14 cellular contexts compared by ENCODE assay signal in genomic region chr16:85392756-85393673, GRCh38.
DNase-seq lines count a peak whose midpoint lies in the region; ATAC-seq and TF ChIP-seq lines count a peak whose summit lies in the region.
"Had no signal": no experiment of that assay in that cellular context is flagged by ENCODE, and none has a peak within 500 bp of the region (broad histone marks: within the 10 kb centered on the region; RNA-seq: fewer than 3 reads in every experiment).

No MANE protein-coding gene starts in this region.

- no peaks in the 10 kb centered on the region for H3K9me3 ChIP-seq in transverse colon
- H3K9me3 ChIP-seq in naive thymus-derived CD4-positive, alpha-beta T cell (ENCODE audit: control insufficient read depth in 2 of 3, low read length in 3 of 3), result no peaks in the 10 kb centered on the region
- H3K9me3 ChIP-seq: Caco-2, upper lobe of left lung had no signal

- H3K4me3 Mint-ChIP-seq in activated naive CD4-positive, alpha-beta T cell treated with anti-CD3 and anti-CD28 coated beads, Interleukin-2, amount 10 ng/mL, durations not matched to agents 7 days and 5 days, result no peak overlapping the region
- H3K4me3 Mint-ChIP-seq in endothelial cell (ENCODE audit: unreplicated experiment) (no peak overlapping the region), mesothelial cell of epicardium (no peak overlapping the region)
- H3K4me3 Mint-ChIP-seq in naive thymus-derived CD4-positive, alpha-beta T cell, result no peak overlapping the region
- H3K4me3 Mint-ChIP-seq: activated B cell treated with CpG ODN at 0.5 μM for 24 hours, neural progenitor cell had no signal

- no peak for ATAC-seq in HG03039 (IDR thresholded peaks at IDR 0.05; ENCODE audit: unreplicated experiment)
- no peak for ATAC-seq in naive thymus-derived CD4-positive, alpha-beta T cell

- intact Hi-C loops in transverse colon (cut with DNase I; ENCODE audit: low total_unique reads), result loop anchor here (5.0 to 10.0 kb wide), 3 partner anchors 88 to 322 kb away; partner anchors contain the start of gene GSE1
- intact Hi-C loops in naive thymus-derived CD4-positive, alpha-beta T cell (cut with micrococcal nuclease), result loop anchor here (1.0 kb wide), 3 partner anchors 90 to 223 kb away; no protein-coding TSS in a partner anchor

- H3K27me3 Mint-ChIP-seq in activated naive CD4-positive, alpha-beta T cell treated with anti-CD3 and anti-CD28 coated beads, Interleukin-2, amount 10 ng/mL, durations not matched to agents 7 days and 5 days, result peaks cover 13% of the 10 kb centered on the region
- peaks cover 3% of the 10 kb centered on the region for H3K27me3 Mint-ChIP-seq in endothelial cell (ENCODE audit: unreplicated experiment)
- H3K27me3 Mint-ChIP-seq in mesothelial cell of epicardium (ENCODE audit: low read depth), result no peaks in the 10 kb centered on the region
- H3K27me3 Mint-ChIP-seq in naive thymus-derived CD4-positive, alpha-beta T cell, result peaks cover 0 to 4% (median 0%) of the 10 kb centered on the region in 5 donors

- POLR2A ChIA-PET in naive thymus-derived CD4-positive, alpha-beta T cell (lab: Charles Lee), result interaction anchor here (0.6 kb wide), 1 partner anchor 114 kb away, joined by 3 read pairs; no protein-coding TSS in a partner anchor

- DNase-seq in activated naive CD4-positive, alpha-beta T cell treated with anti-CD3 and anti-CD28 coated beads, Interleukin-2, amount 10 ng/mL, durations not matched to agents 7 days and 5 days, result peak; percentile 13
- no peak for DNase-seq in activated naive CD4-positive, alpha-beta T cell treated with Interleukin-2 at 50 U/mL for 16 hours
- DNase-seq in endothelial cell (ENCODE audit: low spot score), result peak; percentile 2
- DNase-seq in mesothelial cell of epicardium (ENCODE audit: low spot score in 2 of 2, unreplicated experiment in 2 of 2), result peak; percentile 9 to 21
- DNase-seq in transverse colon, result no peak
- no peak for DNase-seq in naive thymus-derived CD4-positive, alpha-beta T cell
- DNase-seq in NCI-H2029 (lab: John Stamatoyannopoulos, UW), result no peak
- DNase-seq: NCI-H2081 treated with DMSO at 0.1 percent for 48 hours, NCI-H748 treated with DMSO at 0.1 percent for 48 hours had no signal

- H3K4me1 Mint-ChIP-seq in activated naive CD4-positive, alpha-beta T cell treated with anti-CD3 and anti-CD28 coated beads, Interleukin-2, amount 10 ng/mL, durations not matched to agents 7 days and 5 days, result no peaks in the 10 kb centered on the region
- H3K4me1 Mint-ChIP-seq in endothelial cell (ENCODE audit: unreplicated experiment), result peaks cover 5% of the 10 kb centered on the region
- H3K4me1 Mint-ChIP-seq in mesothelial cell of epicardium, result peaks cover 50% of the 10 kb centered on the region
- peaks cover 0 to 4% (median 0%) of the 10 kb centered on the region in 7 donors for H3K4me1 Mint-ChIP-seq in naive thymus-derived CD4-positive, alpha-beta T cell
- H3K4me1 Mint-ChIP-seq: activated B cell treated with CpG ODN at 0.5 μM for 24 hours had no signal

- no peak for TF ChIP-seq EP300 in transverse colon (IDR thresholded peaks at IDR 0.05; ENCODE audit: low read depth)

- TF ChIP-seq POLR2A in transverse colon (IDR thresholded peaks at IDR 0.05), result no peak

- CTCF ChIA-PET in activated naive CD4-positive, alpha-beta T cell treated with anti-CD3 and anti-CD28 coated beads, Interleukin-2, amount 10 ng/mL, durations not matched to agents 7 days and 5 days (lab: Charles Lee), result interaction anchor here (1.1 to 2.2 kb wide), 7 partner anchors 10 to 224 kb away, joined by 3 to 7 read pairs (median 4); no protein-coding TSS in a partner anchor
- CTCF ChIA-PET in naive thymus-derived CD4-positive, alpha-beta T cell (lab: Charles Lee), result no interaction called here

- 88% methylated on average over 17 of the region's 17 CpGs; no CpG with 5 or more reads in 1 of the 2 donors for WGBS in transverse colon (ENCODE audit: low coverage in 1 of 2), 2 donors

- H3K27ac Mint-ChIP-seq in activated naive CD4-positive, alpha-beta T cell treated with anti-CD3 and anti-CD28 coated beads, Interleukin-2, amount 10 ng/mL, durations not matched to agents 7 days and 5 days, result no peak overlapping the region
- H3K27ac Mint-ChIP-seq in endothelial cell (ENCODE audit: unreplicated experiment) (no peak overlapping the region), mesothelial cell of epicardium (no peak overlapping the region)
- H3K27ac Mint-ChIP-seq in naive thymus-derived CD4-positive, alpha-beta T cell, result no peak overlapping the region
- H3K27ac Mint-ChIP-seq: activated B cell treated with CpG ODN at 0.5 μM for 24 hours, neural progenitor cell had no signal

- in situ Hi-C loops in transverse colon (cut with MboI; ENCODE audit: low pct_ligation_motif_present in 1 of 4, low pct_unique_long_range_greater_than_20kb in 1 of 4, low sequenced_read_pairs in 3 of 4), result no loop called here

- no peaks in the 10 kb centered on the region for H3K36me3 ChIP-seq in transverse colon
- H3K36me3 ChIP-seq in naive thymus-derived CD4-positive, alpha-beta T cell (ENCODE audit: control insufficient read depth in 2 of 3, insufficient read depth in 3 of 3, low read length in 3 of 3), result no peaks in the 10 kb centered on the region
- H3K36me3 ChIP-seq: neural progenitor cell, upper lobe of left lung had no signal

- H3K9me3 Mint-ChIP-seq in activated naive CD4-positive, alpha-beta T cell treated with anti-CD3 and anti-CD28 coated beads, Interleukin-2, amount 10 ng/mL, durations not matched to agents 7 days and 5 days, result no peaks in the 10 kb centered on the region
- no peaks in the 10 kb centered on the region for H3K9me3 Mint-ChIP-seq in endothelial cell (ENCODE audit: unreplicated experiment)
- H3K9me3 Mint-ChIP-seq in mesothelial cell of epicardium, result no peaks in the 10 kb centered on the region
- H3K9me3 Mint-ChIP-seq in naive thymus-derived CD4-positive, alpha-beta T cell, result no peaks in the 10 kb centered on the region
- H3K9me3 Mint-ChIP-seq: activated B cell treated with CpG ODN at 0.5 μM for 24 hours, neural progenitor cell had no signal

- H3K27ac ChIP-seq in transverse colon, result peak overlapping the region in 3 of 4 donors; percentile 18 to 73 (median 30)
- H3K27ac ChIP-seq in naive thymus-derived CD4-positive, alpha-beta T cell (ENCODE audit: low read depth, low read length), result no peak overlapping the region
- H3K27ac ChIP-seq: neural progenitor cell, upper lobe of left lung had no signal

- no peak overlapping the region for H3K4me3 ChIP-seq in transverse colon
- no peak overlapping the region for H3K4me3 ChIP-seq in naive thymus-derived CD4-positive, alpha-beta T cell (ENCODE audit: low read length)
- H3K4me3 ChIP-seq: neural progenitor cell, upper lobe of left lung had no signal

- H3K27me3 ChIP-seq in transverse colon, result no peaks in the 10 kb centered on the region
- H3K27me3 ChIP-seq in naive thymus-derived CD4-positive, alpha-beta T cell (ENCODE audit: control insufficient read depth in 2 of 2, insufficient read depth in 2 of 2, low read length in 2 of 2), result no peaks in the 10 kb centered on the region
- H3K27me3 ChIP-seq: neural progenitor cell, upper lobe of left lung had no signal

- TF ChIP-seq CTCF in endothelial cell (IDR thresholded peaks at IDR 0.05; ENCODE audit: unreplicated experiment), result no peak
- TF ChIP-seq CTCF in mesothelial cell of epicardium (IDR thresholded peaks at IDR 0.05; ENCODE audit: unreplicated experiment), result no peak
- TF ChIP-seq CTCF in transverse colon (IDR thresholded peaks at IDR 0.05), result no peak

- H3K36me3 Mint-ChIP-seq in activated naive CD4-positive, alpha-beta T cell treated with anti-CD3 and anti-CD28 coated beads, Interleukin-2, amount 10 ng/mL, durations not matched to agents 7 days and 5 days, result no peaks in the 10 kb centered on the region
- no peaks in the 10 kb centered on the region for H3K36me3 Mint-ChIP-seq in endothelial cell (ENCODE audit: low read depth, unreplicated experiment)
- H3K36me3 Mint-ChIP-seq in mesothelial cell of epicardium, result no peaks in the 10 kb centered on the region
- H3K36me3 Mint-ChIP-seq in naive thymus-derived CD4-positive, alpha-beta T cell, result no peaks in the 10 kb centered on the region
- H3K36me3 Mint-ChIP-seq: neural progenitor cell had no signal

- peaks cover 25 to 53% (median 37%) of the 10 kb centered on the region in 4 donors for H3K4me1 ChIP-seq in transverse colon
- no peaks in the 10 kb centered on the region for H3K4me1 ChIP-seq in naive thymus-derived CD4-positive, alpha-beta T cell (ENCODE audit: control insufficient read depth in 2 of 2, insufficient read depth in 2 of 2, low read length in 2 of 2)

Comparison
In these comparisons a context has a peak if more than half of its experiments do, and no peak if none do; other contexts are left out.
1. DNase-seq: peak in activated naive CD4-positive, alpha-beta T cell treated with anti-CD3 and anti-CD28 coated beads, Interleukin-2, amount 10 ng/mL, durations not matched to agents 7 days and 5 days (single experiment), endothelial cell (single experiment) and mesothelial cell of epicardium (2 of 2); none in activated naive CD4-positive, alpha-beta T cell treated with Interleukin-2 at 50 U/mL for 16 hours (single experiment), transverse colon (single experiment), naive thymus-derived CD4-positive, alpha-beta T cell (0 of 9) and NCI-H2029 (single experiment).